ENCODE assay signal across 23 cellular contexts in the genomic region with DNA sequence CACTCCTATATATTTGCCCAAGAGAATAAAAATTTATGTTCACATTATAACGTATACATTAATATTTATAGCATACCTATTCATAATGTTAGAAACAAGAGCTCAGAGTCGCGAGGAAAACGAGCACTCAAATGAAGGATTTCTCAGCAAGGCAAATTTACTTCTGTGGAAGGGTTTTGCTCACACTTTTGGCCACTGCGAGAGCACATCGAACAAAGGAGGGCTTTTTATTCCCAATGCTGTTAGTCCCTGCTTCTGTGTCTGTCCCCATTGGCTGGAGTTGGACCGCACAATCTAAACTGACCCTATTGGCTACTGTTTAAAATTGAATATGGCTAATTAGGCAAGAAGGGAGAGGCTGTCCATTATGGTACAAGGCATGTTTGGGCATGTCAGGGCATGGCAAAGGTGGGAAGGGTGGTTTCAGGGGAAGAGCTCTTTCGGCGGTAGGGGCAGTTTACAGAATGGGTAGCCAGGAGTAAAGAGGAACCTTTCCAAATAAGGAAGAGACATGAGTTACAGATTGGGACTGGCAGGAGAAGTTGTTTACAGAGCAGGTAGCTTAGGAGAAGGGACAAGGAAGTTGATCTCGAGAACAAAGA.
"Had no signal": no experiment of that assay in that cellular context is flagged by ENCODE, and none has a peak within 500 bp of the region (broad histone marks: within the 10 kb centered on the region; RNA-seq: fewer than 3 reads in every experiment).

No MANE protein-coding gene starts in this region.

- H3K4me1 Mint-ChIP-seq: activated naive CD4-positive, alpha-beta T cell treated with anti-CD3 and anti-CD28 coated beads, Interleukin-2, amount 50 U/mL, for 24 hours; activated naive CD8-positive, alpha-beta T cell treated with anti-CD3 and anti-CD28 coated beads, Interleukin-2, amount 50 U/mL, for 24 hours; activated T-helper 17 cell treated with anti-CD3 and anti-CD28 coated beads, Interleukin-2, amount 50 U/mL, for 72 hours; mesothelial cell of epicardium; naive thymus-derived CD4-positive, alpha-beta T cell had no signal

- DNase-seq: activated CD4-positive, alpha-beta T cell treated with anti-CD3 and anti-CD28 coated beads, Interleukin-2, amount 50 U/mL, for 1 hour; activated CD8-positive, alpha-beta T cell treated with anti-CD3 and anti-CD28 coated beads for 36 hours; activated naive CD8-positive, alpha-beta T cell treated with anti-CD3 and anti-CD28 coated beads, Interleukin-2, amount 50 U/mL, for 24 hours; activated T-cell treated with anti-CD3 and anti-CD28 coated beads, Interleukin-2, amount 50 U/mL, for 4 hours; amygdala; central memory CD4-positive, alpha-beta T cell; left cardiac atrium; left ventricle myocardium superior; naive thymus-derived CD4-positive, alpha-beta T cell; occipital lobe; spleen; stimulated activated naive CD4-positive, alpha-beta T cell; T-helper 2 cell; tibial artery had no signal

- H3K9ac ChIP-seq: parathyroid adenoma had no signal

- H3K27ac Mint-ChIP-seq: activated CD8-positive, alpha-beta T cell treated with anti-CD3 and anti-CD28 coated beads for 36 hours; activated naive CD4-positive, alpha-beta T cell treated with anti-CD3 and anti-CD28 coated beads, Interleukin-2, amount 50 U/mL, for 24 hours; activated naive CD8-positive, alpha-beta T cell treated with anti-CD3 and anti-CD28 coated beads, Interleukin-2, amount 50 U/mL, for 24 hours; activated T-helper 17 cell treated with anti-CD3 and anti-CD28 coated beads, Interleukin-2, amount 50 U/mL, for 72 hours; mesothelial cell of epicardium; naive thymus-derived CD4-positive, alpha-beta T cell; WTC11 had no signal

- H2AFZ ChIP-seq: parathyroid adenoma had no signal

- H3K4me3 ChIP-seq: right atrium auricular region, spleen, suprapubic skin, tibial artery had no signal

- H3K4me3 Mint-ChIP-seq: activated CD8-positive, alpha-beta T cell treated with anti-CD3 and anti-CD28 coated beads for 36 hours; activated naive CD4-positive, alpha-beta T cell treated with anti-CD3 and anti-CD28 coated beads, Interleukin-2, amount 50 U/mL, for 24 hours; activated naive CD8-positive, alpha-beta T cell treated with anti-CD3 and anti-CD28 coated beads, Interleukin-2, amount 50 U/mL, for 24 hours; activated T-cell treated with anti-CD3 and anti-CD28 coated beads, Interleukin-2, amount 50 U/mL, for 4 hours; activated T-helper 17 cell treated with anti-CD3 and anti-CD28 coated beads, Interleukin-2, amount 50 U/mL, for 72 hours; mesothelial cell of epicardium; naive thymus-derived CD4-positive, alpha-beta T cell; WTC11 had no signal

- ATAC-seq: activated CD8-positive, alpha-beta T cell treated with anti-CD3 and anti-CD28 coated beads for 36 hours; activated naive CD8-positive, alpha-beta T cell treated with anti-CD3 and anti-CD28 coated beads, Interleukin-2, amount 50 U/mL, for 24 hours; activated T-cell treated with anti-CD3 and anti-CD28 coated beads, Interleukin-2, amount 50 U/mL, for 4 hours; activated T-helper 17 cell treated with anti-CD3 and anti-CD28 coated beads, Interleukin-2, amount 50 U/mL, for 72 hours; left cardiac atrium; left ventricle myocardium superior; naive thymus-derived CD4-positive, alpha-beta T cell; WTC11 had no signal

- H3K4me1 ChIP-seq: parathyroid adenoma, right atrium auricular region, spleen, suprapubic skin, tibial artery had no signal

- H3K79me2 ChIP-seq: parathyroid adenoma had no signal

- H3K27ac ChIP-seq: epithelial cell of prostate, parathyroid adenoma, right atrium auricular region, spleen, suprapubic skin, tibial artery had no signal

- H3K27me3 ChIP-seq: right atrium auricular region, spleen, suprapubic skin, tibial artery had no signal

- H3K27me3 Mint-ChIP-seq: activated CD8-positive, alpha-beta T cell treated with anti-CD3 and anti-CD28 coated beads for 36 hours; activated naive CD4-positive, alpha-beta T cell treated with anti-CD3 and anti-CD28 coated beads, Interleukin-2, amount 50 U/mL, for 24 hours; activated naive CD8-positive, alpha-beta T cell treated with anti-CD3 and anti-CD28 coated beads, Interleukin-2, amount 50 U/mL, for 24 hours; activated T-helper 17 cell treated with anti-CD3 and anti-CD28 coated beads, Interleukin-2, amount 50 U/mL, for 72 hours; naive thymus-derived CD4-positive, alpha-beta T cell had no signal

- H3K36me3 ChIP-seq: right atrium auricular region, spleen, suprapubic skin, tibial artery had no signal

- H3K36me3 Mint-ChIP-seq: activated naive CD4-positive, alpha-beta T cell treated with anti-CD3 and anti-CD28 coated beads, Interleukin-2, amount 50 U/mL, for 24 hours; naive thymus-derived CD4-positive, alpha-beta T cell had no signal

- H3K9me3 ChIP-seq: suprapubic skin had no signal

- FAIRE-seq: keratinocyte had no signal
